ENCODE assay signal across 9 cellular contexts in the genomic region with DNA sequence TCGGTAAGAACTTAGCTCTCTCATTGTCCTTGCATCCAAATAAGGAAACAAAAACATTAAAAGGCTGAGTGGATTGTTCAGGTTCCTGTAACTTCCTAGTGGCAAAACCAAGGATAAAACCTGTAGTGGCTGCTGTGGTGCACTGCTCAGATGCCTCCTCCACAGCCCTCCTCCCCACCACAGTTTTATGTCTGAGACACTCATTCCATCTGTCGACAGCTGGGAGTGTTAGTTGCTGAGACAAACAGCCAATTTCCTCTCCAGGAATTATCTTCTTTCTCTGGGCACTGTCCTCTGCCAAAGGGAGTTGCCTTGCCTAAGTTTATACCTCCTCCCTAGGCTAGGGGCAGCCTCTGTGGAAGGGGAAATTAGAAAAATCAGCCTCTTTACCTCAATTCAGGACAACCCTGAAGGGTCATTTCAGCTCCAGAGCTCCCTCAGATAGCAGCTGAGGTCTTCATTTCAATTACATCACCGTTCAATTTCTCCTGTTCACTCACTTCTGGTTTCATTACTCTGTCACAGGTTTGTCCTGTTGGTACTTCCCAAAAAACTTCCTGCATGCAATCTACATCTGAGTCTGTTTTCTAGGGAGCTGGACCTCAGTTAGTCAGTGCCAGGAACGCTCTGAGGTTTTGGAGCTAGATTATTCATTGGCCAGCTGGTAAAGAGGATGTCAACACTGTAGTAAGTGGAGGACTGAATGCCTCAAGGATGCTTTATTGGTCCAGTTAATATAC.
DNase-seq lines count a peak whose midpoint lies in the region; ATAC-seq and TF ChIP-seq lines count a peak whose summit lies in the region.
"Had no signal": no experiment of that assay in that cellular context is flagged by ENCODE, and none has a peak within 500 bp of the region (broad histone marks: within the 10 kb centered on the region; RNA-seq: fewer than 3 reads in every experiment).

No MANE protein-coding gene starts in this region.

- peak; percentile 62 for DNase-seq in GM03348 (ENCODE audit: low spot score)
- peak; percentile 43 for DNase-seq in MV-4-11 (lab: John Stamatoyannopoulos, UW)
- peak in 7 of 10 donors; percentile 7 to 66 (median 50) for DNase-seq in dorsolateral prefrontal cortex
- DNase-seq in neural crest cell (ENCODE audit: low read depth, low spot score): no peak
- no peak for DNase-seq in CD4-positive, alpha-beta memory T cell
- DNase-seq in RWPE1 (ENCODE audit: low spot score): no peak
- DNase-seq: aorta had no signal

- peaks cover 0 to 6% of the 10 kb centered on the region in 2 donors for H3K9me3 ChIP-seq in CD4-positive, alpha-beta memory T cell (ENCODE audit: control insufficient read depth in 1 of 2, low read length in 2 of 2)

- peaks cover 15% of the 10 kb centered on the region for H3K9me3 Mint-ChIP-seq in neural crest cell
- H3K9me3 Mint-ChIP-seq in CD4-positive, alpha-beta memory T cell: peaks cover 0 to 26% (median 15%) of the 10 kb centered on the region in 8 donors

- H3K27me3 Mint-ChIP-seq in neural crest cell (ENCODE audit: low read depth): no peaks in the 10 kb centered on the region
- H3K27me3 Mint-ChIP-seq in CD4-positive, alpha-beta memory T cell: no peaks in the 10 kb centered on the region

- no peak overlapping the region for H3K4me3 Mint-ChIP-seq in neural crest cell
- no peak overlapping the region for H3K4me3 Mint-ChIP-seq in CD4-positive, alpha-beta memory T cell

- peaks cover 6% of the 10 kb centered on the region for H3K36me3 Mint-ChIP-seq in neural crest cell (ENCODE audit: low read depth)
- H3K36me3 Mint-ChIP-seq in CD4-positive, alpha-beta memory T cell: peaks cover 4 to 9% of the 10 kb centered on the region in 2 donors

- no peaks in the 10 kb centered on the region for H3K4me1 Mint-ChIP-seq in neural crest cell
- H3K4me1 Mint-ChIP-seq in CD4-positive, alpha-beta memory T cell: peaks cover 0 to 16% (median 6%) of the 10 kb centered on the region in 4 donors

- H3K27ac ChIP-seq in dorsolateral prefrontal cortex (peak overlapping the region in 7 of 59 donors; percentile 13 to 46 (median 21)), RWPE1 (no peak overlapping the region)
- H3K27ac ChIP-seq in CD4-positive, alpha-beta memory T cell (ENCODE audit: low read depth, low read length): no peak overlapping the region

- peak overlapping the region; percentile 65 for H3K27ac Mint-ChIP-seq in neural crest cell (ENCODE audit: unreplicated experiment)
- H3K27ac Mint-ChIP-seq in CD4-positive, alpha-beta memory T cell: peak overlapping the region in 1 of 7 donors; percentile 69

- POLR2A ChIA-PET in CD4-positive, alpha-beta memory T cell (lab: Charles Lee; ENCODE audit: partially characterized antibody): interaction anchor here (0.6 to 1.8 kb wide), 3 partner anchors 14 to 77 kb away, joined by 4 to 7 read pairs (median 5); a partner anchor contains a TSS
- POLR2A ChIA-PET in RWPE1 (lab: Yijun Ruan, JAX; ENCODE audit: low non-redundant PET): no interaction called here

- H3K36me3 ChIP-seq in CD4-positive, alpha-beta memory T cell (ENCODE audit: insufficient read depth, low read length): no peaks in the 10 kb centered on the region

- no peak overlapping the region for H3K4me3 ChIP-seq in dorsolateral prefrontal cortex
- H3K4me3 ChIP-seq in CD4-positive, alpha-beta memory T cell (ENCODE audit: low read length in 2 of 2): no peak overlapping the region

- ATAC-seq in GM21381 (IDR thresholded peaks at IDR 0.05; ENCODE audit: unreplicated experiment) (no peak), HG03039 (IDR thresholded peaks at IDR 0.05; ENCODE audit: unreplicated experiment) (no peak)

- intact Hi-C loops in dorsolateral prefrontal cortex (cut with DNase I): no loop called here
- intact Hi-C loops in CD4-positive, alpha-beta memory T cell (cut with micrococcal nuclease): loop anchor here (2.0 kb wide), 1 partner anchor 15 kb away; no protein-coding TSS in a partner anchor

- peak in 1 of 56 donors; percentile 5 for TF ChIP-seq CTCF in dorsolateral prefrontal cortex (IDR thresholded peaks at IDR 0.05 in 54 of 56, conservative IDR thresholded peaks at IDR 0.05 in 2 of 56; ENCODE audit: low read depth in 1 of 56, partially characterized antibody in 56 of 56)
- no peak for TF ChIP-seq CTCF in neural crest cell (conservative IDR thresholded peaks at IDR 0.05)
- TF ChIP-seq CTCF in RWPE1 (conservative IDR thresholded peaks at IDR 0.05; ENCODE audit: low read depth): no peak

- H3K4me1 ChIP-seq in CD4-positive, alpha-beta memory T cell (ENCODE audit: insufficient read depth, low read length): no peaks in the 10 kb centered on the region

- H3K27me3 ChIP-seq in dorsolateral prefrontal cortex: no peaks in the 10 kb centered on the region
- H3K27me3 ChIP-seq in CD4-positive, alpha-beta memory T cell (ENCODE audit: insufficient read depth, low read length): no peaks in the 10 kb centered on the region

- CTCF ChIA-PET in CD4-positive, alpha-beta memory T cell (lab: Charles Lee; ENCODE audit: partially characterized antibody): interaction anchor here (1.6 kb wide), 1 partner anchor 16 kb away, joined by 4 read pairs; no protein-coding TSS in a partner anchor
- CTCF ChIA-PET in RWPE1 (lab: Yijun Ruan, JAX): interaction anchor here (0.7 kb wide), 1 partner anchor 1000 kb away, joined by 3 read pairs; no protein-coding TSS in a partner anchor

Comparison
In these comparisons a context has a peak if more than half of its experiments do, and no peak if none do; other contexts are left out.
1. DNase-seq: peak in GM03348 (single experiment), MV-4-11 (single experiment) and dorsolateral prefrontal cortex (7 of 10); none in neural crest cell (single experiment), CD4-positive, alpha-beta memory T cell (0 of 5) and RWPE1 (single experiment).